8 cellular contexts compared by ENCODE assay signal in genomic region chr14:89304972-89305703, GRCh38.
DNase-seq lines count a peak whose midpoint lies in the region; ATAC-seq and TF ChIP-seq lines count a peak whose summit lies in the region.

No MANE protein-coding gene starts in this region.

- WGBS in suprapubic skin = 53% methylated on average over 14 of the region's 16 CpGs

- DNase-seq in HL-60 (ENCODE audit: low read depth in 1 of 2, low spot score in 1 of 2) (peak in 1 of 2 experiments; percentile 17), hepatic stellate cell (ENCODE audit: low spot score) (peak; percentile 40), suprapubic skin (ENCODE audit: low spot score in 2 of 2) (no peak), GM19238 (ENCODE audit: insufficient read length, low spot score) (no peak), BE2C (no peak)

- H3K9me3 Mint-ChIP-seq in activated naive CD8-positive, alpha-beta T cell (ENCODE audit: low read depth) = no peaks in the 10 kb centered on the region

- H3K4me3 Mint-ChIP-seq in activated naive CD8-positive, alpha-beta T cell = peak overlapping the region; percentile 4

- H3K36me3 Mint-ChIP-seq in activated naive CD8-positive, alpha-beta T cell = peaks cover 9% of the 10 kb centered on the region

- peak overlapping the region; percentile 87 for H3K27ac ChIP-seq in HL-60 (replicated peaks)
- peak overlapping the region; percentile 66 for H3K27ac ChIP-seq in suprapubic skin

- H3K27ac Mint-ChIP-seq in activated naive CD8-positive, alpha-beta T cell = peak overlapping the region; percentile 64

- H3K27me3 ChIP-seq in HL-60 (ENCODE audit: insufficient read depth, poor library complexity, severe bottlenecking) (no peaks in the 10 kb centered on the region), suprapubic skin (no peaks in the 10 kb centered on the region), BE2C (no peaks in the 10 kb centered on the region)

- peak; percentile 47 for ATAC-seq in GM21360 (IDR thresholded peaks at IDR 0.05; ENCODE audit: unreplicated experiment)

- H3K4me1 ChIP-seq in suprapubic skin (peaks cover 39% of the 10 kb centered on the region), BE2C (peaks cover 22% of the 10 kb centered on the region)

- no peaks in the 10 kb centered on the region for H3K36me3 ChIP-seq in suprapubic skin
- no peaks in the 10 kb centered on the region for H3K36me3 ChIP-seq in BE2C

- peak overlapping the region; percentile 63; the same call in 1 of the 2 replicates for H3K4me3 ChIP-seq in GM08714 (ENCODE audit: low read length)
- H3K4me3 ChIP-seq in HL-60 (replicated peaks; ENCODE audit: insufficient read depth, low read length) = no peak overlapping the region
- H3K4me3 ChIP-seq in suprapubic skin = no peak overlapping the region
- H3K4me3 ChIP-seq in BE2C (ENCODE audit: low read depth, low read length) = no peak overlapping the region

- H3K27me3 Mint-ChIP-seq in activated naive CD8-positive, alpha-beta T cell = no peaks in the 10 kb centered on the region

- no peak for TF ChIP-seq CTCF in HL-60 (IDR thresholded peaks at IDR 0.05; ENCODE audit: insufficient read depth, low read length)
- no peak for TF ChIP-seq CTCF in suprapubic skin (IDR thresholded peaks at IDR 0.05)
- TF ChIP-seq CTCF in BE2C (IDR thresholded peaks at IDR 0.05; ENCODE audit: low read depth, low read length) = no peak

- no peak for TF ChIP-seq POLR2A in suprapubic skin (IDR thresholded peaks at IDR 0.05)

- no peaks in the 10 kb centered on the region for H3K9me3 ChIP-seq in suprapubic skin
- H3K9me3 ChIP-seq in BE2C = no peaks in the 10 kb centered on the region; the same call in 1 of the 2 replicates

- no peak for TF ChIP-seq EP300 in suprapubic skin (IDR thresholded peaks at IDR 0.05)

- peaks cover 67% of the 10 kb centered on the region for H3K4me1 Mint-ChIP-seq in activated naive CD8-positive, alpha-beta T cell (ENCODE audit: low read depth)
